1 cellular context compared by ENCODE assay signal in genomic region chr7:101251871-101252659, GRCh38.
TF ChIP-seq lines count a peak whose summit lies in the region.

No MANE protein-coding gene starts in this region.

TF ChIP-seq in H1, 55 proteins besides CTCF, POLR2A, EP300 and RAD21:
- no peak for TF ChIP-seq GTF2F1 (IDR thresholded peaks at IDR 0.05; ENCODE audit: borderline replicate concordance, low read depth, low read length)
- TF ChIP-seq SIN3A (conservative IDR thresholded peaks at IDR 0.05 in 1 of 2, IDR thresholded peaks at IDR 0.05 in 1 of 2; ENCODE audit: low read depth in 1 of 2, low read length in 2 of 2) = peak; percentile 62 to 85; a peak in 2 of 4 replicates
- peak; percentile 77 for TF ChIP-seq PHF8 (conservative IDR thresholded peaks at IDR 0.05; ENCODE audit: low read depth, low read length)
- TF ChIP-seq JUN (IDR thresholded peaks at IDR 0.05; ENCODE audit: low read depth, low read length) = no peak
- TF ChIP-seq SRF (IDR thresholded peaks at IDR 0.05; ENCODE audit: low read depth, low read length) = no peak
- no peak for TF ChIP-seq SIRT6 (IDR thresholded peaks at IDR 0.05; ENCODE audit: low read length)
- 0 out of 2 replicates have a peak, but pooled peaks have one; percentile 21 for TF ChIP-seq SP1 (IDR thresholded peaks at IDR 0.05; ENCODE audit: low read depth, low read length)
- TF ChIP-seq SAP30 (IDR thresholded peaks at IDR 0.05; ENCODE audit: insufficient read depth, insufficient replicate concordance, low read length) = peak; percentile 46
- peak; percentile 33 for TF ChIP-seq NANOG (IDR thresholded peaks at IDR 0.05; ENCODE audit: insufficient read depth, low read depth, low read length, poor library complexity, severe bottlenecking)
- TF ChIP-seq POU5F1 (IDR thresholded peaks at IDR 0.05; ENCODE audit: low read depth, low read length) = no peak
- 0 out of 2 replicates have a peak, but pooled peaks have one; percentile 44 for TF ChIP-seq GABPA (IDR thresholded peaks at IDR 0.05; ENCODE audit: borderline replicate concordance, insufficient read depth, low read length)
- TF ChIP-seq TAF1 (IDR thresholded peaks at IDR 0.05; ENCODE audit: low read depth, low read length) = peak; percentile 75
- TF ChIP-seq NRF1 (IDR thresholded peaks at IDR 0.05; ENCODE audit: low read depth, low read length) = peak; percentile 77
- TF ChIP-seq CREB1 (IDR thresholded peaks at IDR 0.05) = no peak
- TF ChIP-seq YY1 (IDR thresholded peaks at IDR 0.05; ENCODE audit: low read depth, low read length) = no peak
- TF ChIP-seq CBX8 (IDR thresholded peaks at IDR 0.05; ENCODE audit: borderline replicate concordance, low read depth, low read length) = no peak
- no peak for TF ChIP-seq BACH1 (IDR thresholded peaks at IDR 0.05; ENCODE audit: low read length)
- no peak for TF ChIP-seq CEBPB (IDR thresholded peaks at IDR 0.05; ENCODE audit: low read depth, low read length)
- TF ChIP-seq ZNF274 (IDR thresholded peaks at IDR 0.05; ENCODE audit: borderline replicate concordance, extremely low read depth, low read length) = no peak
- TF ChIP-seq MAX (IDR thresholded peaks at IDR 0.05) = 0 out of 2 replicates have a peak, but pooled peaks have one; percentile 34
- peak; percentile 52; the same call in 1 of the 2 replicates for TF ChIP-seq KDM5A (IDR thresholded peaks at IDR 0.05; ENCODE audit: low read length)
- TF ChIP-seq ASH2L (IDR thresholded peaks at IDR 0.05; ENCODE audit: low read length) = peak; percentile 91
- TF ChIP-seq CHD1 (IDR thresholded peaks at IDR 0.05; ENCODE audit: low read depth, low read length) = no peak
- peak; percentile 92 for TF ChIP-seq SP2 (IDR thresholded peaks at IDR 0.05; ENCODE audit: low read length)
- peak; percentile 88 for TF ChIP-seq USF2 (IDR thresholded peaks at IDR 0.05; ENCODE audit: low read length)
- peak; percentile 88 for TF ChIP-seq EGR1 (IDR thresholded peaks at IDR 0.05; ENCODE audit: borderline replicate concordance, low read depth, low read length)
- TF ChIP-seq RBBP5 (IDR thresholded peaks at IDR 0.05; ENCODE audit: borderline replicate concordance, low read depth, low read length) = peak; percentile 38; the same call in 1 of the 2 replicates
- peak; percentile 63 for TF ChIP-seq TBP (IDR thresholded peaks at IDR 0.05; ENCODE audit: low read depth, low read length)
- peak; percentile 56; the same call in 1 of the 2 replicates for TF ChIP-seq ATF3 (IDR thresholded peaks at IDR 0.05; ENCODE audit: insufficient read depth, low read depth, low read length)
- TF ChIP-seq CHD2 (IDR thresholded peaks at IDR 0.05; ENCODE audit: low read length) = 0 out of 2 replicates have a peak, but pooled peaks have one; percentile 32
- TF ChIP-seq SP4 (IDR thresholded peaks at IDR 0.05; ENCODE audit: low read length) = 0 out of 2 replicates have a peak, but pooled peaks have one; percentile 60
TF ChIP-seq in H1: peak in this region for 19.
